Comparison of ENCODE assay signal across 8 cellular contexts in the genomic region with DNA sequence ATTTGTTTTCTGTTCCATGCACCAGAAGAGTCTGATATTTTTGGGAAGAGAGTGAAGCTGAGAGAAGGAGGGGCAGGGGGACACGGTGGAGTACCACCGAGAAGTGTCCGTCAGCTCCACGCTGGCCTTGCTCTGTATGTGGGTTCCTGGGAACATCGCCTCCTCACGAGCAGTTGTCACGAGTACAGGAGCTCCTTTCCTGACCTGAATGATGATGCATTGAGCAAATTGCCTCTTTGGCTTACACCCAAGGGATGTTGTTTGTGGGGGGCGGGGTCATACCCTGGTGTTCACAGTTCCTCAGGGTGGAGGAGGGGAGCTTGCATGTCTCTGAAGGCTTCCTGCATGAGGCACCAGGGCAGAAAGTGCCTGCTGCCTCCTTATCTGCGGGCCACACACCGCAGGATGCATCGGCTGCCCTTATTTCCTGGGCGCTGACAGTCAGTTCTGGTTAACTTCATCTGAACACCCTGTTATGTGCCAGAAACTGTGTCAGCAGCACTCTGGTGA. TPM values are rescaled to one million over a fixed set of nuclear protein-coding genes. Genes with fewer than 3 reads are reported as not detected.
DNase-seq lines count a peak whose midpoint lies in the region; ATAC-seq and TF ChIP-seq lines count a peak whose summit lies in the region.

No MANE protein-coding gene starts in this region.

- peaks cover 0 to 1% of the 10 kb centered on the region in 2 donors for H3K27me3 Mint-ChIP-seq in CD4-positive, alpha-beta memory T cell
- H3K27me3 Mint-ChIP-seq in endodermal cell (ENCODE audit: insufficient read depth) = no peaks in the 10 kb centered on the region

- H3K36me3 Mint-ChIP-seq in CD4-positive, alpha-beta memory T cell = no peaks in the 10 kb centered on the region
- H3K36me3 Mint-ChIP-seq in endodermal cell (ENCODE audit: low read depth) = no peaks in the 10 kb centered on the region

- POLR2A ChIA-PET in CD4-positive, alpha-beta memory T cell (lab: Charles Lee; ENCODE audit: partially characterized antibody) = interaction anchor here (0.8 to 2.7 kb wide), 11 partner anchors 9 to 198 kb away, joined by 3 to 16 read pairs (median 6); partner anchors contain the start of genes GNA13 and RGS9

- no peaks in the 10 kb centered on the region for H3K27me3 ChIP-seq in CD4-positive, alpha-beta memory T cell (ENCODE audit: insufficient read depth, low read length)
- H3K27me3 ChIP-seq in endodermal cell (ENCODE audit: control insufficient read depth, insufficient read depth, low read length, poor library complexity, severe bottlenecking) (no peaks in the 10 kb centered on the region), dorsolateral prefrontal cortex (no peaks in the 10 kb centered on the region)

- peak; percentile 77 to 88 (median 82) for DNase-seq in CD4-positive, alpha-beta memory T cell
- peak; percentile 57 to 58 for DNase-seq in activated CD4-positive, alpha-beta T cell treated with anti-CD3 and anti-CD28 coated beads, Interleukin-2, amount 50 U/mL, for 4 hours
- peak; percentile 77 for DNase-seq in endodermal cell
- DNase-seq in stimulated activated CD4-positive, alpha-beta T cell treated with anti-CD3 and anti-CD28 coated beads, Interleukin-12 subunit alpha, Interleukin-12 subunit beta, amount 100 ng/mL, for 48 hours (ENCODE audit: low read depth in 2 of 3, low spot score in 1 of 3) = peak in 2 of 3 donors; percentile 37 to 44
- DNase-seq in iPS-NIHi7 (ENCODE audit: extremely low spot score) = no peak
- DNase-seq in dorsolateral prefrontal cortex = no peak

- peak overlapping the region in 1 of 2 donors; percentile 11 for H3K4me3 ChIP-seq in CD4-positive, alpha-beta memory T cell (ENCODE audit: low read length in 2 of 2)
- H3K4me3 ChIP-seq in endodermal cell (ENCODE audit: low read length) (no peak overlapping the region), dorsolateral prefrontal cortex (no peak overlapping the region)

- intact Hi-C loops in CD4-positive, alpha-beta memory T cell (cut with micrococcal nuclease) = no loop called here
- intact Hi-C loops in dorsolateral prefrontal cortex (cut with DNase I) = no loop called here

- CTCF ChIA-PET in CD4-positive, alpha-beta memory T cell (lab: Charles Lee; ENCODE audit: partially characterized antibody) = interaction anchor here (0.6 to 1.9 kb wide), 8 partner anchors 9 to 133 kb away, joined by 3 to 13 read pairs (median 4); partner anchors contain the start of gene RGS9

- peak overlapping the region; percentile 43 for H3K27ac ChIP-seq in CD4-positive, alpha-beta memory T cell (ENCODE audit: low read depth, low read length)
- peak overlapping the region; percentile 83 for H3K27ac ChIP-seq in KOPT-K1 (ENCODE audit: low read depth, low read length, poor library complexity, severe bottlenecking)
- no peak overlapping the region for H3K27ac ChIP-seq in endodermal cell (ENCODE audit: low read depth, low read length)
- no peak overlapping the region for H3K27ac ChIP-seq in dorsolateral prefrontal cortex

- H3K9me3 ChIP-seq in CD4-positive, alpha-beta memory T cell (ENCODE audit: control insufficient read depth in 1 of 2, low read length in 2 of 2) = no peaks in the 10 kb centered on the region
- peaks cover 9% of the 10 kb centered on the region for H3K9me3 ChIP-seq in KOPT-K1 (ENCODE audit: insufficient read depth, low read length, poor library complexity, severe bottlenecking)
- H3K9me3 ChIP-seq in endodermal cell (ENCODE audit: control insufficient read depth, low read length) = no peaks in the 10 kb centered on the region

- peak overlapping the region in 1 of 7 donors; percentile 90 for H3K27ac Mint-ChIP-seq in CD4-positive, alpha-beta memory T cell
- H3K27ac Mint-ChIP-seq in endodermal cell = no peak overlapping the region

- no peak overlapping the region for H3K9ac ChIP-seq in endodermal cell (ENCODE audit: extremely low read depth, low read length, poor library complexity, severe bottlenecking)

- ATAC-seq in GM21825 (IDR thresholded peaks at IDR 0.05; ENCODE audit: unreplicated experiment) = no peak

- peaks cover 44% of the 10 kb centered on the region for H3K4me1 ChIP-seq in CD4-positive, alpha-beta memory T cell (ENCODE audit: insufficient read depth, low read length)
- H3K4me1 ChIP-seq in endodermal cell (ENCODE audit: control insufficient read depth, insufficient read depth, low read length) = no peaks in the 10 kb centered on the region

- TF ChIP-seq CTCF in endodermal cell (conservative IDR thresholded peaks at IDR 0.05) (no peak), dorsolateral prefrontal cortex (IDR thresholded peaks at IDR 0.05 in 54 of 56, conservative IDR thresholded peaks at IDR 0.05 in 2 of 56; ENCODE audit: low read depth in 1 of 56, partially characterized antibody in 56 of 56) (no peak)

- H3K36me3 ChIP-seq in CD4-positive, alpha-beta memory T cell (ENCODE audit: insufficient read depth, low read length) = no peaks in the 10 kb centered on the region
- H3K36me3 ChIP-seq in KOPT-K1 (ENCODE audit: insufficient read depth, low read length) (no peaks in the 10 kb centered on the region), endodermal cell (ENCODE audit: control insufficient read depth, insufficient read depth, low read length) (no peaks in the 10 kb centered on the region)

- WGBS in endodermal cell (ENCODE audit: insufficient coverage in 1 of 2, insufficient read length in 1 of 2), 2 experiments = 88% methylated on average over 6 to 12 of the region's 12 CpGs

- no peak overlapping the region for H3K4me3 Mint-ChIP-seq in CD4-positive, alpha-beta memory T cell
- no peak overlapping the region for H3K4me3 Mint-ChIP-seq in endodermal cell

- H3K9me3 Mint-ChIP-seq in CD4-positive, alpha-beta memory T cell = peaks cover 0 to 3% (median 0%) of the 10 kb centered on the region in 8 donors
- no peaks in the 10 kb centered on the region for H3K9me3 Mint-ChIP-seq in endodermal cell

- peaks cover 17 to 31% (median 27%) of the 10 kb centered on the region in 4 donors for H3K4me1 Mint-ChIP-seq in CD4-positive, alpha-beta memory T cell
- H3K4me1 Mint-ChIP-seq in endodermal cell = peaks cover 6% of the 10 kb centered on the region

RNA-seq across cellular contexts. Expression of gene RGS9, which starts 36.2 kb away (rescaled TPM):
- under 1 TPM; 0.67 to 0.84 TPM for total RNA-seq in CD4-positive, alpha-beta memory T cell
- polyA plus RNA-seq in CD4-positive, alpha-beta memory T cell = 1 to 10 TPM; 1.6 to 2.7 TPM
- total RNA-seq in endodermal cell (10 to 100 TPM; 11.1 to 14.7 TPM), dorsolateral prefrontal cortex (10 to 100 TPM in 66 of 120 experiments, 1 to 10 TPM in 54; 4.3 to 19.6 (median 10.5) TPM)
- 8.6 TPM for polyA plus RNA-seq in endodermal cell (2013, experiment 1 of 2)
- 8.1 TPM for polyA plus RNA-seq in endodermal cell (2013, experiment 2 of 2)

Comparison
In these comparisons a context has a peak if more than half of its experiments do, and no peak if none do; other contexts are left out.
1. DNase-seq: peak in CD4-positive, alpha-beta memory T cell (5 of 5), activated CD4-positive, alpha-beta T cell treated with anti-CD3 and anti-CD28 coated beads, Interleukin-2, amount 50 U/mL, for 4 hours (2 of 2), endodermal cell (single experiment) and stimulated activated CD4-positive, alpha-beta T cell treated with anti-CD3 and anti-CD28 coated beads, Interleukin-12 subunit alpha, Interleukin-12 subunit beta, amount 100 ng/mL, for 48 hours (2 of 3); none in iPS-NIHi7 (single experiment) and dorsolateral prefrontal cortex (0 of 10).
2. H3K27ac ChIP-seq: peak in CD4-positive, alpha-beta memory T cell (single experiment) and KOPT-K1 (single experiment); none in endodermal cell (single experiment) and dorsolateral prefrontal cortex (0 of 59).